In the genomic region with DNA sequence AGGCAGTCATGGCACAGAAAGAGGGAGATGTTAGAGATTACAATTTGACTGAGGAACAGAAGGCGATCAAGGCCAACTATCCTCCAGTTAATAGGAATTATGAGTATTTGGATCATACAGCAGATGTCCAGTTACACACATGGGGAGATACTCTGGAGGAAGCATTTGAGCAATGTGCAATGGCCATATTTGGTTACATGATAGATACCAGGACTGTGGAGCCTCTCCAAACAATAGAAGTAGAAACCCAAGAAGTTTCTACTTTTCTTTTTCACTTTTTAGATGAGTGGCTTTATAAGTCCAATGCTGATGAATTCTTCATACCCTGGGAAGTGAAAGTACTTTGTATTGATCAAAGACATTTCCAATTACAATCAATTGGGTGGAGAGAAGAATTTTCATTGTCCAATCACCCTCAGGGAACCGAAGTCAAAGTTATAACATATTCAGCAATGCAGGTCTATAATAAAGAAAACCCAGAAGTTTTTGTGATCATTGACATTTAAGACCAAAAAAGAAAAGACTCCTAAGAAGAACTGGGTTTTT, we compare ENCODE assay signal across 23 cellular contexts.
DNase-seq lines count a peak whose midpoint lies in the region; ATAC-seq lines count a peak whose summit lies in the region.
"Had no signal": no experiment of that assay in that cellular context is flagged by ENCODE, and none has a peak within 500 bp of the region (broad histone marks: within the 10 kb centered on the region; RNA-seq: fewer than 3 reads in every experiment).

No MANE protein-coding gene starts in this region.

- ATAC-seq in GM21737 (IDR thresholded peaks at IDR 0.05; ENCODE audit: unreplicated experiment) (peak; percentile 55), HG03135 (IDR thresholded peaks at IDR 0.05; ENCODE audit: unreplicated experiment) (no peak)
- ATAC-seq: activated CD4-positive, alpha-beta T cell treated with anti-CD3 and anti-CD28 coated beads for 36 hours; activated CD8-positive, alpha-beta memory T cell treated with anti-CD3 and anti-CD28 coated beads, Interleukin-2, amount 10 ng/mL, durations not matched to agents 7 days and 5 days; upper lobe of right lung had no signal

- DNase-seq in NCI-H82 (lab: John Stamatoyannopoulos, UW), result peak; percentile 55
- no peak for DNase-seq in NCI-H82 treated with DMSO at 0.1 percent for 48 hours (lab: John Stamatoyannopoulos, UW; ENCODE audit: unreplicated experiment)
- peak; percentile 15 for DNase-seq in SK-N-DZ (ENCODE audit: low spot score)
- DNase-seq in activated T-cell treated with anti-CD3 and anti-CD28 coated beads, Interleukin-2, amount 50 U/mL, for 1 hour, result no peak
- DNase-seq in NCI-H187 treated with DMSO at 0.1 percent for 48 hours (lab: John Stamatoyannopoulos, UW), result no peak
- no peak for DNase-seq in NCI-H146 treated with DMSO at 0.1 percent for 48 hours (lab: John Stamatoyannopoulos, UW; ENCODE audit: unreplicated experiment)
- DNase-seq: activated CD4-positive, alpha-beta T cell treated with anti-CD3 and anti-CD28 coated beads for 36 hours; activated CD8-positive, alpha-beta memory T cell treated with anti-CD3 and anti-CD28 coated beads, Interleukin-2, amount 10 ng/mL, durations not matched to agents 7 days and 5 days; activated naive CD8-positive, alpha-beta T cell treated with anti-CD3 and anti-CD28 coated beads, Interleukin-2, amount 10 ng/mL, durations not matched to agents 7 days and 5 days; COR-L47; effector memory CD4-positive, alpha-beta T cell; glutamatergic neuron; mammary epithelial cell; NCI-H1105 treated with DMSO at 0.1 percent for 48 hours; NCI-H526 treated with DMSO at 0.1 percent for 48 hours; occipital lobe; retina; Right ventricle myocardium superior; stimulated activated CD4-positive, alpha-beta T cell treated with anti-CD3 and anti-CD28 coated beads, Interleukin-4, amount 100 ng/mL, for 4 hours; T-helper 1 cell; upper lobe of right lung had no signal

Comparison
In these comparisons a context has a peak if more than half of its experiments do, and no peak if none do; other contexts are left out.
1. DNase-seq: peak in NCI-H82 (single experiment) and SK-N-DZ (single experiment); none in NCI-H82 treated with DMSO at 0.1 percent for 48 hours (single experiment), activated T-cell treated with anti-CD3 and anti-CD28 coated beads, Interleukin-2, amount 50 U/mL, for 1 hour (single experiment), NCI-H187 treated with DMSO at 0.1 percent for 48 hours (single experiment) and NCI-H146 treated with DMSO at 0.1 percent for 48 hours (single experiment).